Comparison of ENCODE assay signal across 8 cellular contexts in the genomic region with DNA sequence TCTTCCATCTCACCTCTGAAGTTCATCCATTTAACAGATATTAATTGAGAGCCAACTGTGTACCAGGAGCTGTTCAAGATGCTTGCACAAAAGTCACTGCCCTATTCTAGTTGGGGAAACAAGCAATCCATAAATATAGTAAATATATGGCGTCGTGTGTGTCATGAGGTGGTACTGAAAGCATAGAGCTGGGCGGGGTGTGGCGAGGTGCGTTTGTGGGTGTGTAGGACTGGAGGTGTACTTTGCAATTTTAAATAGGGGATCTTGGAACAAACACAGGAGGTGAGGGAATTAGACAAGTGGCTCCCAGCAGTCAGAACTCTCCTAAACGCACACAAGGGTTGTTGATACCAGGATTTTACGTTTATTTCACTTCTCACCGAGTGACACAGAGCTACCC. TPM values are rescaled to one million over a fixed set of nuclear protein-coding genes. Genes with fewer than 3 reads are reported as not detected.
A peak's percentile ranks its signal among the peaks of the same experiment; 100 is the strongest.
DNase-seq lines count a peak whose midpoint lies in the region; ATAC-seq, FAIRE-seq and TF ChIP-seq lines count a peak whose summit lies in the region.

No MANE protein-coding gene starts in this region.

- no peaks in the 10 kb centered on the region for H4K20me1 ChIP-seq in IMR-90 (ENCODE audit: insufficient read depth, low read length)
- H4K20me1 ChIP-seq in neural progenitor cell (ENCODE audit: low read depth) = no peaks in the 10 kb centered on the region

- no peak overlapping the region for H2AK5ac ChIP-seq in IMR-90 (ENCODE audit: low read depth, low read length)

- peaks cover 16% of the 10 kb centered on the region for H3K36me3 Mint-ChIP-seq in neural progenitor cell

- H4K91ac ChIP-seq in IMR-90 (ENCODE audit: insufficient read depth, low read depth, low read length) = no peak overlapping the region

- H2BK20ac ChIP-seq in IMR-90 (ENCODE audit: low read depth, low read length) = no peak overlapping the region

- H3K4me3 ChIP-seq in AG10803 (ENCODE audit: low read length) (peak overlapping the region; percentile 69), IMR-90 (ENCODE audit: insufficient read depth, low read depth, low read length) (peak overlapping the region; percentile 62; the same call in 1 of the 2 replicates), dorsolateral prefrontal cortex (peak overlapping the region; percentile 55 to 89 (median 77)), neural progenitor cell (peak overlapping the region; percentile 45)

- no peaks in the 10 kb centered on the region for H3K9me1 ChIP-seq in IMR-90 (ENCODE audit: insufficient read depth, low read length)

- no peak for ATAC-seq in IMR-90 (ENCODE audit: low read depth)
- no peak for ATAC-seq in GM18858 (IDR thresholded peaks at IDR 0.05; ENCODE audit: unreplicated experiment)

- no peak overlapping the region for H3K4ac ChIP-seq in IMR-90 (ENCODE audit: low read depth, low read length)

- H2AK9ac ChIP-seq in IMR-90 (replicated peaks; ENCODE audit: low read depth, low read length, poor library complexity) = no peak overlapping the region

- H3K4me3 Mint-ChIP-seq in neural progenitor cell = peak overlapping the region; percentile 86

- H3K36me3 ChIP-seq in IMR-90 (ENCODE audit: control insufficient read depth, insufficient read depth, low read length) = no peaks in the 10 kb centered on the region
- no peaks in the 10 kb centered on the region for H3K36me3 ChIP-seq in neural progenitor cell

- H3K14ac ChIP-seq in IMR-90 (replicated peaks; ENCODE audit: low read depth, low read length) = 0 out of 2 replicates have a peak overlapping the region, but pooled peaks have one; percentile 0

- H3K27me3 Mint-ChIP-seq in neural progenitor cell (ENCODE audit: insufficient read depth, low read depth) = no peaks in the 10 kb centered on the region

- H2BK120ac ChIP-seq in IMR-90 (ENCODE audit: low read depth, low read length) = no peak overlapping the region

- no peak overlapping the region for H2BK15ac ChIP-seq in IMR-90 (ENCODE audit: low read depth, low read length)

- H3K23ac ChIP-seq in IMR-90 (ENCODE audit: low read depth, low read length) = no peak overlapping the region

- no peak overlapping the region for H3K27ac Mint-ChIP-seq in neural progenitor cell

- peak overlapping the region; percentile 69 for H4K5ac ChIP-seq in IMR-90 (ENCODE audit: low read depth, low read length)

- H2AFZ ChIP-seq in IMR-90 (replicated peaks; ENCODE audit: low read length, poor library complexity) = peak overlapping the region; percentile 75
- H2AFZ ChIP-seq in neural progenitor cell (replicated peaks) = peak overlapping the region; percentile 92

- no TSS peak for BruUV-seq in IMR-90 (replicated peaks; lab: Mats Ljungman, UMichigan)

- POLR2A ChIA-PET in IMR-90 (lab: Charles Lee; ENCODE audit: unreplicated experiment) = no interaction called here

- H4K8ac ChIP-seq in IMR-90 (ENCODE audit: low read depth in 2 of 2, low read length in 2 of 2) = peak overlapping the region; percentile 80 to 90

- H3K9ac ChIP-seq in IMR-90 (ENCODE audit: low read depth, low read length) (no peak overlapping the region), neural progenitor cell (no peak overlapping the region)

- in situ Hi-C loops in IMR-90 (cut with MboI; ENCODE audit: low sequenced_read_pairs) = no loop called here

- H3K27ac ChIP-seq in IMR-90 (ENCODE audit: insufficient read depth, low read length) (no peak overlapping the region), dorsolateral prefrontal cortex (peak overlapping the region in 44 of 59 donors; percentile 8 to 88 (median 60)), neural progenitor cell (no peak overlapping the region)

- TF ChIP-seq CTCF in AG10803 (conservative IDR thresholded peaks at IDR 0.05; ENCODE audit: low read length) = no peak
- no peak for TF ChIP-seq CTCF in IMR-90 (conservative IDR thresholded peaks at IDR 0.05; ENCODE audit: low read depth, low read length)
- TF ChIP-seq CTCF in dorsolateral prefrontal cortex (IDR thresholded peaks at IDR 0.05 in 54 of 56, conservative IDR thresholded peaks at IDR 0.05 in 2 of 56; ENCODE audit: low read depth in 1 of 56, partially characterized antibody in 56 of 56) = no peak
- TF ChIP-seq CTCF in neural progenitor cell (IDR thresholded peaks at IDR 0.05) = no peak

- dilution Hi-C loops in IMR-90 (cut with HindIII; ENCODE audit: low sequenced_read_pairs, unreplicated experiment) = no loop called here

- peaks cover 29% of the 10 kb centered on the region for H3K9me3 Mint-ChIP-seq in neural progenitor cell

- no peak overlapping the region for H2BK5ac ChIP-seq in IMR-90 (ENCODE audit: low read depth, low read length, poor library complexity, severe bottlenecking)

- H3K4me1 Mint-ChIP-seq in neural progenitor cell = peaks cover 11% of the 10 kb centered on the region

- 59% methylated on average over 3 of the region's 8 CpGs; no CpG with 5 or more reads in 1 of the 2 experiments for WGBS in IMR-90 (ENCODE audit: extremely low coverage in 2 of 2, insufficient read length in 1 of 2), 2 experiments

- no peak for FAIRE-seq in GM12892 (lab: Jason Lieb, UNC)

- peaks cover 6 to 7% of the 10 kb centered on the region in 2 experiments; a peak in 2 of 4 replicates for H3K79me1 ChIP-seq in IMR-90 (ENCODE audit: low read depth in 1 of 2, low read length in 2 of 2)

- TF ChIP-seq POLR2A in IMR-90 (IDR thresholded peaks at IDR 0.05; ENCODE audit: low read depth, low read length) (no peak), GM12892 (IDR thresholded peaks at IDR 0.05; ENCODE audit: low read depth, low read length) (no peak)

- H3F3A ChIP-seq in neural progenitor cell (ENCODE audit: low read depth) = peaks cover 3% of the 10 kb centered on the region

- no peak for TF ChIP-seq RAD21 in IMR-90 (IDR thresholded peaks at IDR 0.05; ENCODE audit: low read length)

- H3K4me1 ChIP-seq in IMR-90 (ENCODE audit: control insufficient read depth, insufficient read depth, low read length) (no peaks in the 10 kb centered on the region), neural progenitor cell (peaks cover 13% of the 10 kb centered on the region)

- H3K27me3 ChIP-seq in IMR-90 (ENCODE audit: control insufficient read depth, insufficient read depth, low read length) (no peaks in the 10 kb centered on the region), dorsolateral prefrontal cortex (no peaks in the 10 kb centered on the region), neural progenitor cell (peaks cover 37% of the 10 kb centered on the region)

- H3K18ac ChIP-seq in IMR-90 (ENCODE audit: low read depth, low read length) = no peak overlapping the region

- H3K4me2 ChIP-seq in IMR-90 (ENCODE audit: low read depth, low read length) (peak overlapping the region; percentile 64; the same call in 1 of the 2 replicates), neural progenitor cell (peak overlapping the region; percentile 83)

- intact Hi-C loops in IMR-90 (cut with micrococcal nuclease) = no loop called here
- intact Hi-C loops in dorsolateral prefrontal cortex (cut with DNase I) = loop anchor here (2.0 to 10.0 kb wide), 6 partner anchors 30 to 1020 kb away; partner anchors contain the start of genes ZNF32 (in 2 of the 2), BMS1 (in 1 of the 2) and ZNF485 (in 1 of the 2)

- H3K79me2 ChIP-seq in neural progenitor cell (ENCODE audit: low read depth) = no peaks in the 10 kb centered on the region

- H3K56ac ChIP-seq in IMR-90 (ENCODE audit: extremely low read depth, insufficient read depth, low read length) = no peak overlapping the region

- CTCF ChIA-PET in IMR-90 (lab: Yijun Ruan, JAX) = no interaction called here

- no peak for DNase-seq in AG10803 (ENCODE audit: low read depth)
- no peak for DNase-seq in IMR-90
- no peak for DNase-seq in dorsolateral prefrontal cortex
- DNase-seq in neural progenitor cell (ENCODE audit: low spot score) = no peak
- DNase-seq in activated gamma-delta T cell (lab: John Stamatoyannopoulos, UW) = no peak
- no peak for DNase-seq in middle frontal gyrus (ENCODE audit: extremely low spot score, low spot score)
- no peak for DNase-seq in GM12892 (ENCODE audit: insufficient read length)

- no peaks in the 10 kb centered on the region for H3K9me3 ChIP-seq in IMR-90 (ENCODE audit: control insufficient read depth, insufficient read depth, low read length)
- H3K9me3 ChIP-seq in neural progenitor cell (ENCODE audit: low read depth) = no peaks in the 10 kb centered on the region

TF ChIP-seq in IMR-90, 13 proteins besides CTCF, POLR2A, EP300 and RAD21 (continues in another document):
- TF ChIP-seq CEBPB (IDR thresholded peaks at IDR 0.05; ENCODE audit: low read depth, low read length) (no peak), BHLHE40 (IDR thresholded peaks at IDR 0.05; ENCODE audit: low read depth, low read length) (no peak), CHD1 (IDR thresholded peaks at IDR 0.05; ENCODE audit: low read depth, low read length) (no peak), MXI1 (IDR thresholded peaks at IDR 0.05; ENCODE audit: borderline replicate concordance, low read depth, low read length) (no peak), NFE2L2 (IDR thresholded peaks at IDR 0.05; ENCODE audit: low read depth, low read length) (no peak), SMC3 (IDR thresholded peaks at IDR 0.05; ENCODE audit: low read depth, low read length) (no peak), MAFK (IDR thresholded peaks at IDR 0.05; ENCODE audit: low read depth, low read length) (no peak), RFX5 (IDR thresholded peaks at IDR 0.05; ENCODE audit: low read depth, low read length) (no peak), FOS (IDR thresholded peaks at IDR 0.05; ENCODE audit: low read depth, low read length) (no peak)
- TF ChIP-seq, protein P1, sequence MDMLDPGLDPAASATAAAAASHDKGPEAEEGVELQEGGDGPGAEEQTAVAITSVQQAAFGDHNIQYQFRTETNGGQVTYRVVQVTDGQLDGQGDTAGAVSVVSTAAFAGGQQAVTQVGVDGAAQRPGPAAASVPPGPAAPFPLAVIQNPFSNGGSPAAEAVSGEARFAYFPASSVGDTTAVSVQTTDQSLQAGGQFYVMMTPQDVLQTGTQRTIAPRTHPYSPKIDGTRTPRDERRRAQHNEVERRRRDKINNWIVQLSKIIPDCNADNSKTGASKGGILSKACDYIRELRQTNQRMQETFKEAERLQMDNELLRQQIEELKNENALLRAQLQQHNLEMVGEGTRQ (IDR thresholded peaks at IDR 0.05; ENCODE audit: low read depth, low read length) = no peak

RNA-seq across cellular contexts. Expression of gene ZNF239, which starts 0.5 kb away (rescaled TPM):
- total RNA-seq in IMR-90 (2012; rRNA removed) = 10.8 and 12.7 TPM in 2 replicates
- polyA plus RNA-seq in IMR-90 (2012; rRNA removed) = 6.4 and 7.4 TPM in 2 replicates
- 1.2 and 1.5 TPM in 2 replicates for polyA plus RNA-seq in IMR-90 (2012; cell fraction: cytosol; rRNA removed)
- 7.2 and 19.6 TPM in 2 replicates for polyA plus RNA-seq in IMR-90 (2012; cell fraction: nucleus; rRNA removed; ENCODE audit: low replicate concordance)
- 10 to 100 TPM in 2 of 120 experiments, 1 to 10 TPM in 118; 3.7 to 10.3 (median 6.6) TPM for total RNA-seq in dorsolateral prefrontal cortex
- total RNA-seq in neural progenitor cell (ENCODE audit: low replicate concordance) = 7.1 and 16.9 TPM in 2 replicates
- polyA plus RNA-seq in GM12892 (2012; ENCODE audit: missing spikeins) = 0.13 TPM

RNA-seq across cellular contexts. Expression of gene ZNF485, which starts 31.3 kb away (rescaled TPM):
- total RNA-seq in IMR-90 (2012; rRNA removed) = 2.2 and 3.1 TPM in 2 replicates
- 1.0 and 1.3 TPM in 2 replicates for polyA plus RNA-seq in IMR-90 (2012; rRNA removed)
- 0.29 and 0.76 TPM in 2 replicates for polyA plus RNA-seq in IMR-90 (2012; cell fraction: cytosol; rRNA removed)
- polyA plus RNA-seq in IMR-90 (2012; cell fraction: nucleus; rRNA removed; ENCODE audit: low replicate concordance) = 1.3 and 2.7 TPM in 2 replicates
- 1 to 10 TPM; 2.6 to 9.9 (median 5.5) TPM for total RNA-seq in dorsolateral prefrontal cortex
- 4.7 and 5.4 TPM in 2 replicates for total RNA-seq in neural progenitor cell (ENCODE audit: low replicate concordance)
- 3.8 TPM for polyA plus RNA-seq in GM12892 (2012; ENCODE audit: missing spikeins)

Comparison
In these comparisons a context has a peak if more than half of its experiments do, and no peak if none do; other contexts are left out.
1. H3K27ac ChIP-seq: peak in dorsolateral prefrontal cortex (44 of 59); none in IMR-90 (single experiment) and neural progenitor cell (single experiment).
2. Peak in every context shown above with its lines, with median percentiles within 50 percentile points of each other: H3K4me3 ChIP-seq.